24 cellular contexts compared by ENCODE assay signal in genomic region chr2:71947809-71948208, GRCh38.
DNase-seq lines count a peak whose midpoint lies in the region; ATAC-seq and TF ChIP-seq lines count a peak whose summit lies in the region.
"Had no signal": no experiment of that assay in that cellular context is flagged by ENCODE, and none has a peak within 500 bp of the region (broad histone marks: within the 10 kb centered on the region; RNA-seq: fewer than 3 reads in every experiment).

No MANE protein-coding gene starts in this region.

- POLR2A ChIA-PET in activated CD8-positive, alpha-beta T cell treated with anti-CD3 and anti-CD28 coated beads, Interleukin-2, amount 10 ng/mL, durations not matched to agents 7 days and 5 days (lab: Charles Lee) = no interaction called here
- POLR2A ChIA-PET in activated CD8-positive, alpha-beta T cell treated with anti-CD3 and anti-CD28 coated beads for 36 hours (lab: Charles Lee) = no interaction called here

- no peaks in the 10 kb centered on the region for H3K9me3 ChIP-seq in prostate gland
- H3K9me3 ChIP-seq: A549, BE2C, BLaER1 had no signal

- H3K4me3 Mint-ChIP-seq in activated CD8-positive, alpha-beta T cell treated with anti-CD3 and anti-CD28 coated beads, Interleukin-2, amount 10 ng/mL, durations not matched to agents 7 days and 5 days = no peak overlapping the region
- no peak overlapping the region for H3K4me3 Mint-ChIP-seq in activated CD8-positive, alpha-beta T cell treated with anti-CD3 and anti-CD28 coated beads for 36 hours
- H3K4me3 Mint-ChIP-seq: CD14-positive monocyte; CD4-positive, alpha-beta memory T cell; CD4-positive, CD25-positive, alpha-beta regulatory T cell; CD8-positive, alpha-beta memory T cell had no signal

- no peak overlapping the region for H3K4me3 ChIP-seq in prostate gland
- H3K4me3 ChIP-seq: A549, BLaER1, GM12878 had no signal

- CTCF ChIA-PET in activated CD8-positive, alpha-beta T cell treated with anti-CD3 and anti-CD28 coated beads, Interleukin-2, amount 10 ng/mL, durations not matched to agents 7 days and 5 days (lab: Charles Lee) = interaction anchor here (0.9 kb wide), 1 partner anchor 628 kb away, joined by 3 read pairs; no protein-coding TSS in a partner anchor
- CTCF ChIA-PET in activated CD8-positive, alpha-beta T cell treated with anti-CD3 and anti-CD28 coated beads for 36 hours (lab: Charles Lee) = no interaction called here

- no peak overlapping the region for H3K27ac Mint-ChIP-seq in activated CD8-positive, alpha-beta T cell treated with anti-CD3 and anti-CD28 coated beads, Interleukin-2, amount 10 ng/mL, durations not matched to agents 7 days and 5 days
- H3K27ac Mint-ChIP-seq in activated CD8-positive, alpha-beta T cell treated with anti-CD3 and anti-CD28 coated beads for 36 hours = no peak overlapping the region
- H3K27ac Mint-ChIP-seq: CD14-positive monocyte; CD4-positive, alpha-beta memory T cell; CD4-positive, CD25-positive, alpha-beta regulatory T cell; CD8-positive, alpha-beta memory T cell had no signal

- no peaks in the 10 kb centered on the region for H3K4me1 Mint-ChIP-seq in activated CD8-positive, alpha-beta T cell treated with anti-CD3 and anti-CD28 coated beads, Interleukin-2, amount 10 ng/mL, durations not matched to agents 7 days and 5 days (ENCODE audit: low read depth)
- H3K4me1 Mint-ChIP-seq in activated CD8-positive, alpha-beta T cell treated with anti-CD3 and anti-CD28 coated beads for 36 hours (ENCODE audit: low read depth) = no peaks in the 10 kb centered on the region
- H3K4me1 Mint-ChIP-seq: CD14-positive monocyte; CD4-positive, alpha-beta memory T cell; CD4-positive, CD25-positive, alpha-beta regulatory T cell; CD8-positive, alpha-beta memory T cell had no signal

- no peaks in the 10 kb centered on the region for H3K27me3 ChIP-seq in prostate gland (replicated peaks; ENCODE audit: insufficient read depth)
- H3K27me3 ChIP-seq: BE2C, BLaER1 had no signal

- DNase-seq in activated CD8-positive, alpha-beta T cell treated with anti-CD3 and anti-CD28 coated beads, Interleukin-2, amount 10 ng/mL, durations not matched to agents 7 days and 5 days = peak; percentile 4
- DNase-seq in activated CD8-positive, alpha-beta T cell treated with anti-CD3 and anti-CD28 coated beads for 36 hours = no peak
- peak; percentile 1 for DNase-seq in prostate gland (ENCODE audit: low spot score)
- no peak for DNase-seq in NK-92 (lab: John Stamatoyannopoulos, UW; ENCODE audit: unreplicated experiment)
- DNase-seq in COLO829 (ENCODE audit: low spot score) = no peak
- DNase-seq: BE2C; C1 segment of cervical spinal cord; Caco-2; Calu3; CD4-positive, alpha-beta memory T cell; CD4-positive, CD25-positive, alpha-beta regulatory T cell; CD8-positive, alpha-beta memory T cell; DMS 273 treated with DMSO at 0.1 percent for 48 hours; DMS153; DMS53; DMS79; DND-41; EL; GDM1 had no signal

- no peaks in the 10 kb centered on the region for H3K4me1 ChIP-seq in prostate gland (replicated peaks)
- H3K4me1 ChIP-seq: BE2C, Caco-2 had no signal

- no peak for ATAC-seq in activated CD8-positive, alpha-beta T cell treated with anti-CD3 and anti-CD28 coated beads, Interleukin-2, amount 10 ng/mL, durations not matched to agents 7 days and 5 days
- ATAC-seq in activated CD8-positive, alpha-beta T cell treated with anti-CD3 and anti-CD28 coated beads for 36 hours = no peak
- ATAC-seq: A549, GM12878 had no signal

- intact Hi-C loops in activated CD8-positive, alpha-beta T cell treated with anti-CD3 and anti-CD28 coated beads for 36 hours (cut with micrococcal nuclease) = no loop called here
- intact Hi-C loops in prostate gland (cut with DNase I) = no loop called here

- no peaks in the 10 kb centered on the region for H3K36me3 Mint-ChIP-seq in activated CD8-positive, alpha-beta T cell treated with anti-CD3 and anti-CD28 coated beads, Interleukin-2, amount 10 ng/mL, durations not matched to agents 7 days and 5 days (ENCODE audit: low read depth)
- H3K36me3 Mint-ChIP-seq in activated CD8-positive, alpha-beta T cell treated with anti-CD3 and anti-CD28 coated beads for 36 hours (ENCODE audit: low read depth) = no peaks in the 10 kb centered on the region
- H3K36me3 Mint-ChIP-seq: CD14-positive monocyte; CD4-positive, alpha-beta memory T cell; CD4-positive, CD25-positive, alpha-beta regulatory T cell; CD8-positive, alpha-beta memory T cell had no signal

- TF ChIP-seq CTCF in activated CD8-positive, alpha-beta T cell treated with anti-CD3 and anti-CD28 coated beads for 36 hours (IDR thresholded peaks at IDR 0.05) = no peak
- no peak for TF ChIP-seq CTCF in prostate gland (IDR thresholded peaks at IDR 0.05)

- no peaks in the 10 kb centered on the region for H3K9me3 Mint-ChIP-seq in activated CD8-positive, alpha-beta T cell treated with anti-CD3 and anti-CD28 coated beads, Interleukin-2, amount 10 ng/mL, durations not matched to agents 7 days and 5 days (ENCODE audit: insufficient read depth)
- H3K9me3 Mint-ChIP-seq in activated CD8-positive, alpha-beta T cell treated with anti-CD3 and anti-CD28 coated beads for 36 hours = no peaks in the 10 kb centered on the region
- H3K9me3 Mint-ChIP-seq: CD4-positive, alpha-beta memory T cell had no signal

- no peak for TF ChIP-seq POLR2A in prostate gland (IDR thresholded peaks at IDR 0.05)

- over 99% methylated on average over 5 of the region's 5 CpGs for WGBS in prostate gland

- no peak overlapping the region for H3K27ac ChIP-seq in prostate gland
- H3K27ac ChIP-seq: 22Rv1, BLaER1 had no signal

- no peaks in the 10 kb centered on the region for H3K36me3 ChIP-seq in prostate gland
- H3K36me3 ChIP-seq: BE2C, BLaER1 had no signal

- H3K27me3 Mint-ChIP-seq in activated CD8-positive, alpha-beta T cell treated with anti-CD3 and anti-CD28 coated beads, Interleukin-2, amount 10 ng/mL, durations not matched to agents 7 days and 5 days (ENCODE audit: low read depth) = no peaks in the 10 kb centered on the region
- no peaks in the 10 kb centered on the region for H3K27me3 Mint-ChIP-seq in activated CD8-positive, alpha-beta T cell treated with anti-CD3 and anti-CD28 coated beads for 36 hours

Comparison
In these comparisons a context has a peak if more than half of its experiments do, and no peak if none do; other contexts are left out.
1. DNase-seq: peak in activated CD8-positive, alpha-beta T cell treated with anti-CD3 and anti-CD28 coated beads, Interleukin-2, amount 10 ng/mL, durations not matched to agents 7 days and 5 days (single experiment) and prostate gland (single experiment); none in activated CD8-positive, alpha-beta T cell treated with anti-CD3 and anti-CD28 coated beads for 36 hours (single experiment), NK-92 (single experiment) and COLO829 (single experiment).